ENCODE assay signal across 24 cellular contexts in genomic region chr5:65248896-65249295, GRCh38.
"Had no signal": no experiment of that assay in that cellular context is flagged by ENCODE, and none has a peak within 500 bp of the region (broad histone marks: within the 10 kb centered on the region; RNA-seq: fewer than 3 reads in every experiment).

No MANE protein-coding gene starts in this region.

- H3K4me3 Mint-ChIP-seq: naive thymus-derived CD4-positive, alpha-beta T cell; natural killer cell treated with Interleukin-12 subunit alpha and Interleukin-12 subunit beta and Interleukin-15 and Interleukin-18, amount 100 ng/mL, for 72 hours; stimulated activated naive B cell treated with anti-CD40 and anti-IgM and Interleukin-4, amounts not matched to agents 10 μg/mL and 1 μg/mL and 100 μg/mL, for 72 hours had no signal

- ATAC-seq: left cardiac atrium; left lung; lower lobe of right lung; naive thymus-derived CD4-positive, alpha-beta T cell; natural killer cell treated with Interleukin-12 subunit alpha and Interleukin-12 subunit beta and Interleukin-15 and Interleukin-18, amount 100 ng/mL, for 72 hours; right lobe of liver; stimulated activated naive B cell treated with anti-CD40 and anti-IgM and Interleukin-4, amounts not matched to agents 10 μg/mL and 1 μg/mL and 100 μg/mL, for 72 hours; stimulated activated naive CD8-positive, alpha-beta T cell treated with anti-CD3 and anti-CD28 coated beads, Interleukin-15, Interleukin-2, amounts not matched to agents 100 U/mL and 50 U/mL, for 24 hours; upper lobe of right lung had no signal

- H3K27ac ChIP-seq: left lung, lower lobe of right lung, ovary, right atrium auricular region, right lobe of liver, stomach, testis, thyroid gland, upper lobe of right lung had no signal

- DNase-seq: hippocampal formation; kidney glomerular epithelial cell; left cardiac atrium; left lung; lower lobe of right lung; mammary epithelial cell; mesenchymal stem cell; naive thymus-derived CD4-positive, alpha-beta T cell; ovary; right lobe of liver; stimulated activated CD4-positive, alpha-beta T cell treated with anti-CD3 and anti-CD28 coated beads, Interleukin-12 subunit alpha, Interleukin-12 subunit beta, amount 100 ng/mL, for 4 hours; stimulated activated CD4-positive, alpha-beta T cell treated with anti-CD3 and anti-CD28 coated beads, Interleukin-15, amount 100 ng/mL, for 24 hours; stimulated activated CD4-positive, alpha-beta T cell treated with anti-CD3 and anti-CD28 coated beads, Interleukin-2, amount 100 ng/mL, for 24 hours; stimulated activated CD4-positive, alpha-beta T cell treated with anti-CD3 and anti-CD28 coated beads, Interleukin-4, amount 100 ng/mL, for 1 hour; stimulated activated naive B cell treated with anti-CD40 and anti-IgM and Interleukin-4, amounts not matched to agents 10 μg/mL and 1 μg/mL and 100 μg/mL, for 72 hours; stimulated activated naive CD8-positive, alpha-beta T cell treated with anti-CD3 and anti-CD28 coated beads, Interleukin-15, Interleukin-2, amounts not matched to agents 100 U/mL and 50 U/mL, for 24 hours; stomach; testis; thyroid gland; trophoblast cell; upper lobe of right lung had no signal

- H3K27me3 Mint-ChIP-seq: naive thymus-derived CD4-positive, alpha-beta T cell; progenitor cell of endocrine pancreas; stimulated activated naive B cell treated with anti-CD40 and anti-IgM and Interleukin-4, amounts not matched to agents 10 μg/mL and 1 μg/mL and 100 μg/mL, for 72 hours had no signal

- H3K4me1 ChIP-seq: left lung, lower lobe of right lung, right atrium auricular region, right lobe of liver, stomach, testis, thyroid gland, upper lobe of right lung had no signal

- H3K4me3 ChIP-seq: left lung, lower lobe of right lung, ovary, right atrium auricular region, right lobe of liver, stomach, testis, thyroid gland, upper lobe of right lung had no signal

- H3K9me3 Mint-ChIP-seq: naive thymus-derived CD4-positive, alpha-beta T cell; stimulated activated naive B cell treated with anti-CD40 and anti-IgM and Interleukin-4, amounts not matched to agents 10 μg/mL and 1 μg/mL and 100 μg/mL, for 72 hours had no signal

- H3K4me1 Mint-ChIP-seq: naive thymus-derived CD4-positive, alpha-beta T cell; stimulated activated naive B cell treated with anti-CD40 and anti-IgM and Interleukin-4, amounts not matched to agents 10 μg/mL and 1 μg/mL and 100 μg/mL, for 72 hours had no signal

- H3K27me3 ChIP-seq: left lung, ovary, right atrium auricular region, right lobe of liver, stomach, testis, thyroid gland, upper lobe of right lung had no signal

- H3K36me3 Mint-ChIP-seq: naive thymus-derived CD4-positive, alpha-beta T cell; natural killer cell treated with Interleukin-12 subunit alpha and Interleukin-12 subunit beta and Interleukin-15 and Interleukin-18, amount 100 ng/mL, for 72 hours; stimulated activated naive B cell treated with anti-CD40 and anti-IgM and Interleukin-4, amounts not matched to agents 10 μg/mL and 1 μg/mL and 100 μg/mL, for 72 hours had no signal

- H3K9me3 ChIP-seq: left lung, lower lobe of right lung, ovary, right atrium auricular region, right lobe of liver, stomach, testis, thyroid gland, upper lobe of right lung had no signal

- H3K36me3 ChIP-seq: left lung, lower lobe of right lung, ovary, right atrium auricular region, right lobe of liver, stomach, thyroid gland, upper lobe of right lung had no signal

- H3K27ac Mint-ChIP-seq: naive thymus-derived CD4-positive, alpha-beta T cell; natural killer cell treated with Interleukin-12 subunit alpha and Interleukin-12 subunit beta and Interleukin-15 and Interleukin-18, amount 100 ng/mL, for 72 hours; progenitor cell of endocrine pancreas; stimulated activated naive B cell treated with anti-CD40 and anti-IgM and Interleukin-4, amounts not matched to agents 10 μg/mL and 1 μg/mL and 100 μg/mL, for 72 hours had no signal
